1 cellular context compared by ENCODE assay signal in the genomic region with DNA sequence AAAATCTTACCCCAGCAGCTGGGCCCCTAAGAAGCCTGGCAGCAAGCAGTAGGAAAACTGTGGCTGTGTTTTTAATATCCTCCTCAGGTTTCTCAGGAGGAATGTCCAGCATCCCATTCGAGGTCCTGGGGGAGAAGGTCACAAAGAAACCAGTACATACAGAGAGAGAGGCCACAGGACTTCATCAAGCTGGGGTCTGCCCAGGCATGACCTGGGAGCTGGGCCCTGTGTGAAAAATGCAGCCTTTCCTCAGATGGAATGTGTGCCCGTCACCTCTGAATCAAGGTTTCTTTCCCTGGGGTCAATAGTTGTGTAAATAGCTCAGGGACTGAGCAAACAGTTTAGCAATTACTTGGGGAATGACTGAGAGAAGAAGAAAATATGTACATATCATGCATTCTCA.
A peak's percentile ranks its signal among the peaks of the same experiment; 100 is the strongest.
TF ChIP-seq lines count a peak whose summit lies in the region.

No MANE protein-coding gene starts in this region.

TF ChIP-seq in HepG2, 621 proteins besides CTCF, POLR2A, EP300 and RAD21 (continued from another document and continues in another):
- TF ChIP-seq, protein P1, sequence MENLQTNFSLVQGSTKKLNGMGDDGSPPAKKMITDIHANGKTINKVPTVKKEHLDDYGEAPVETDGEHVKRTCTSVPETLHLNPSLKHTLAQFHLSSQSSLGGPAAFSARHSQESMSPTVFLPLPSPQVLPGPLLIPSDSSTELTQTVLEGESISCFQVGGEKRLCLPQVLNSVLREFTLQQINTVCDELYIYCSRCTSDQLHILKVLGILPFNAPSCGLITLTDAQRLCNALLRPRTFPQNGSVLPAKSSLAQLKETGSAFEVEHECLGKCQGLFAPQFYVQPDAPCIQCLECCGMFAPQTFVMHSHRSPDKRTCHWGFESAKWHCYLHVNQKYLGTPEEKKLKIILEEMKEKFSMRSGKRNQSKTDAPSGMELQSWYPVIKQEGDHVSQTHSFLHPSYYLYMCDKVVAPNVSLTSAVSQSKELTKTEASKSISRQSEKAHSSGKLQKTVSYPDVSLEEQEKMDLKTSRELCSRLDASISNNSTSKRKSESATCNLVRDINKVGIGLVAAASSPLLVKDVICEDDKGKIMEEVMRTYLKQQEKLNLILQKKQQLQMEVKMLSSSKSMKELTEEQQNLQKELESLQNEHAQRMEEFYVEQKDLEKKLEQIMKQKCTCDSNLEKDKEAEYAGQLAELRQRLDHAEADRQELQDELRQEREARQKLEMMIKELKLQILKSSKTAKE (CRISPR knock-in tag; IDR thresholded peaks at IDR 0.05; ENCODE audit: borderline replicate concordance) = peak; percentile 75; the same call in 1 of the 2 replicates
- TF ChIP-seq, protein P2, sequence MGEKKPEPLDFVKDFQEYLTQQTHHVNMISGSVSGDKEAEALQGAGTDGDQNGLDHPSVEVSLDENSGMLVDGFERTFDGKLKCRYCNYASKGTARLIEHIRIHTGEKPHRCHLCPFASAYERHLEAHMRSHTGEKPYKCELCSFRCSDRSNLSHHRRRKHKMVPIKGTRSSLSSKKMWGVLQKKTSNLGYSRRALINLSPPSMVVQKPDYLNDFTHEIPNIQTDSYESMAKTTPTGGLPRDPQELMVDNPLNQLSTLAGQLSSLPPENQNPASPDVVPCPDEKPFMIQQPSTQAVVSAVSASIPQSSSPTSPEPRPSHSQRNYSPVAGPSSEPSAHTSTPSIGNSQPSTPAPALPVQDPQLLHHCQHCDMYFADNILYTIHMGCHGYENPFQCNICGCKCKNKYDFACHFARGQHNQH (CRISPR knock-in tag; IDR thresholded peaks at IDR 0.05) = peak; percentile 81; the same call in 1 of the 2 replicates
- TF ChIP-seq ZNF569 (CRISPR knock-in tag; IDR thresholded peaks at IDR 0.05; ENCODE audit: borderline replicate concordance) (no peak), NBN (conservative IDR thresholded peaks at IDR 0.05) (no peak), PLRG1 (conservative IDR thresholded peaks at IDR 0.05) (no peak), ZNF337 (CRISPR knock-in tag; IDR thresholded peaks at IDR 0.05; ENCODE audit: borderline replicate concordance, low read depth) (peak; percentile 79; the same call in 1 of the 2 replicates), ZFP36L1 (CRISPR knock-in tag; IDR thresholded peaks at IDR 0.05) (peak; percentile 65; the same call in 1 of the 2 replicates), SRF (IDR thresholded peaks at IDR 0.05; ENCODE audit: low read depth, low read length) (no peak), RFX1 (IDR thresholded peaks at IDR 0.05) (no peak), SOX6 (IDR thresholded peaks at IDR 0.05) (no peak), SOX6 (CRISPR knock-in tag; IDR thresholded peaks at IDR 0.05) (peak; percentile 93), NR2F1 (CRISPR knock-in tag; IDR thresholded peaks at IDR 0.05) (peak; percentile 92 to 96), ZNF672 (CRISPR knock-in tag; IDR thresholded peaks at IDR 0.05) (peak; percentile 55; the same call in 1 of the 2 replicates), HOXD1 (CRISPR knock-in tag; IDR thresholded peaks at IDR 0.05) (no peak), HNRNPH1 (optimal IDR thresholded peaks at IDR 0.05; ENCODE audit: low read depth, low read length) (no peak), ZNF441 (CRISPR knock-in tag; IDR thresholded peaks at IDR 0.05; ENCODE audit: borderline replicate concordance) (no peak), ZNF75D (CRISPR knock-in tag; IDR thresholded peaks at IDR 0.05; ENCODE audit: borderline replicate concordance) (no peak), IKZF1 (IDR thresholded peaks at IDR 0.05) (no peak), CBX1 (IDR thresholded peaks at IDR 0.05; ENCODE audit: low read depth) (no peak)
- TF ChIP-seq, protein P3, sequence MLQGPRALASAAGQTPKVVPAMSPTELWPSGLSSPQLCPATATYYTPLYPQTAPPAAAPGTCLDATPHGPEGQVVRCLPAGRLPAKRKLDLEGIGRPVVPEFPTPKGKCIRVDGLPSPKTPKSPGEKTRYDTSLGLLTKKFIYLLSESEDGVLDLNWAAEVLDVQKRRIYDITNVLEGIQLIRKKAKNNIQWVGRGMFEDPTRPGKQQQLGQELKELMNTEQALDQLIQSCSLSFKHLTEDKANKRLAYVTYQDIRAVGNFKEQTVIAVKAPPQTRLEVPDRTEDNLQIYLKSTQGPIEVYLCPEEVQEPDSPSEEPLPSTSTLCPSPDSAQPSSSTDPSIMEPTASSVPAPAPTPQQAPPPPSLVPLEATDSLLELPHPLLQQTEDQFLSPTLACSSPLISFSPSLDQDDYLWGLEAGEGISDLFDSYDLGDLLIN (CRISPR knock-in tag; IDR thresholded peaks at IDR 0.05; ENCODE audit: borderline replicate concordance) = no peak
- TF ChIP-seq, protein P4, sequence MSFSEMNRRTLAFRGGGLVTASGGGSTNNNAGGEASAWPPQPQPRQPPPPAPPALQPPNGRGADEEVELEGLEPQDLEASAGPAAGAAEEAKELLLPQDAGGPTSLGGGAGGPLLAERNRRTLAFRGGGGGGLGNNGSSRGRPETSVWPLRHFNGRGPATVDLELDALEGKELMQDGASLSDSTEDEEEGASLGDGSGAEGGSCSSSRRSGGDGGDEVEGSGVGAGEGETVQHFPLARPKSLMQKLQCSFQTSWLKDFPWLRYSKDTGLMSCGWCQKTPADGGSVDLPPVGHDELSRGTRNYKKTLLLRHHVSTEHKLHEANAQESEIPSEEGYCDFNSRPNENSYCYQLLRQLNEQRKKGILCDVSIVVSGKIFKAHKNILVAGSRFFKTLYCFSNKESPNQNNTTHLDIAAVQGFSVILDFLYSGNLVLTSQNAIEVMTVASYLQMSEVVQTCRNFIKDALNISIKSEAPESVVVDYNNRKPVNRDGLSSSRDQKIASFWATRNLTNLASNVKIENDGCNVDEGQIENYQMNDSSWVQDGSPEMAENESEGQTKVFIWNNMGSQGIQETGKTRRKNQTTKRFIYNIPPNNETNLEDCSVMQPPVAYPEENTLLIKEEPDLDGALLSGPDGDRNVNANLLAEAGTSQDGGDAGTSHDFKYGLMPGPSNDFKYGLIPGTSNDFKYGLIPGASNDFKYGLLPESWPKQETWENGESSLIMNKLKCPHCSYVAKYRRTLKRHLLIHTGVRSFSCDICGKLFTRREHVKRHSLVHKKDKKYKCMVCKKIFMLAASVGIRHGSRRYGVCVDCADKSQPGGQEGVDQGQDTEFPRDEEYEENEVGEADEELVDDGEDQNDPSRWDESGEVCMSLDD (CRISPR knock-in tag; IDR thresholded peaks at IDR 0.05; ENCODE audit: borderline replicate concordance) = peak; percentile 74; the same call in 1 of the 2 replicates
- TF ChIP-seq, protein P5, sequence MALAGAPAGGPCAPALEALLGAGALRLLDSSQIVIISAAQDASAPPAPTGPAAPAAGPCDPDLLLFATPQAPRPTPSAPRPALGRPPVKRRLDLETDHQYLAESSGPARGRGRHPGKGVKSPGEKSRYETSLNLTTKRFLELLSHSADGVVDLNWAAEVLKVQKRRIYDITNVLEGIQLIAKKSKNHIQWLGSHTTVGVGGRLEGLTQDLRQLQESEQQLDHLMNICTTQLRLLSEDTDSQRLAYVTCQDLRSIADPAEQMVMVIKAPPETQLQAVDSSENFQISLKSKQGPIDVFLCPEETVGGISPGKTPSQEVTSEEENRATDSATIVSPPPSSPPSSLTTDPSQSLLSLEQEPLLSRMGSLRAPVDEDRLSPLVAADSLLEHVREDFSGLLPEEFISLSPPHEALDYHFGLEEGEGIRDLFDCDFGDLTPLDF (CRISPR knock-in tag; IDR thresholded peaks at IDR 0.05) = no peak
- TF ChIP-seq, protein P6, sequence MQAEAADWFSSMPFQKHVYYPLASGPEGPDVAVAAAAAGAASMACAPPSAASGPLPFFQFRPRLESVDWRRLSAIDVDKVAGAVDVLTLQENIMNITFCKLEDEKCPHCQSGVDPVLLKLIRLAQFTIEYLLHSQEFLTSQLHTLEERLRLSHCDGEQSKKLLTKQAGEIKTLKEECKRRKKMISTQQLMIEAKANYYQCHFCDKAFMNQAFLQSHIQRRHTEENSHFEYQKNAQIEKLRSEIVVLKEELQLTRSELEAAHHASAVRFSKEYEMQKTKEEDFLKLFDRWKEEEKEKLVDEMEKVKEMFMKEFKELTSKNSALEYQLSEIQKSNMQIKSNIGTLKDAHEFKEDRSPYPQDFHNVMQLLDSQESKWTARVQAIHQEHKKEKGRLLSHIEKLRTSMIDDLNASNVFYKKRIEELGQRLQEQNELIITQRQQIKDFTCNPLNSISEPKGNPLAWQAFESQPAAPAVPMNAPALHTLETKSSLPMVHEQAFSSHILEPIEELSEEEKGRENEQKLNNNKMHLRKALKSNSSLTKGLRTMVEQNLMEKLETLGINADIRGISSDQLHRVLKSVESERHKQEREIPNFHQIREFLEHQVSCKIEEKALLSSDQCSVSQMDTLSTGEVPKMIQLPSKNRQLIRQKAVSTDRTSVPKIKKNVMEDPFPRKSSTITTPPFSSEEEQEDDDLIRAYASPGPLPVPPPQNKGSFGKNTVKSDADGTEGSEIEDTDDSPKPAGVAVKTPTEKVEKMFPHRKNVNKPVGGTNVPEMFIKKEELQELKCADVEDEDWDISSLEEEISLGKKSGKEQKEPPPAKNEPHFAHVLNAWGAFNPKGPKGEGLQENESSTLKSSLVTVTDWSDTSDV (CRISPR knock-in tag; IDR thresholded peaks at IDR 0.05) = no peak
- TF ChIP-seq, protein P7, sequence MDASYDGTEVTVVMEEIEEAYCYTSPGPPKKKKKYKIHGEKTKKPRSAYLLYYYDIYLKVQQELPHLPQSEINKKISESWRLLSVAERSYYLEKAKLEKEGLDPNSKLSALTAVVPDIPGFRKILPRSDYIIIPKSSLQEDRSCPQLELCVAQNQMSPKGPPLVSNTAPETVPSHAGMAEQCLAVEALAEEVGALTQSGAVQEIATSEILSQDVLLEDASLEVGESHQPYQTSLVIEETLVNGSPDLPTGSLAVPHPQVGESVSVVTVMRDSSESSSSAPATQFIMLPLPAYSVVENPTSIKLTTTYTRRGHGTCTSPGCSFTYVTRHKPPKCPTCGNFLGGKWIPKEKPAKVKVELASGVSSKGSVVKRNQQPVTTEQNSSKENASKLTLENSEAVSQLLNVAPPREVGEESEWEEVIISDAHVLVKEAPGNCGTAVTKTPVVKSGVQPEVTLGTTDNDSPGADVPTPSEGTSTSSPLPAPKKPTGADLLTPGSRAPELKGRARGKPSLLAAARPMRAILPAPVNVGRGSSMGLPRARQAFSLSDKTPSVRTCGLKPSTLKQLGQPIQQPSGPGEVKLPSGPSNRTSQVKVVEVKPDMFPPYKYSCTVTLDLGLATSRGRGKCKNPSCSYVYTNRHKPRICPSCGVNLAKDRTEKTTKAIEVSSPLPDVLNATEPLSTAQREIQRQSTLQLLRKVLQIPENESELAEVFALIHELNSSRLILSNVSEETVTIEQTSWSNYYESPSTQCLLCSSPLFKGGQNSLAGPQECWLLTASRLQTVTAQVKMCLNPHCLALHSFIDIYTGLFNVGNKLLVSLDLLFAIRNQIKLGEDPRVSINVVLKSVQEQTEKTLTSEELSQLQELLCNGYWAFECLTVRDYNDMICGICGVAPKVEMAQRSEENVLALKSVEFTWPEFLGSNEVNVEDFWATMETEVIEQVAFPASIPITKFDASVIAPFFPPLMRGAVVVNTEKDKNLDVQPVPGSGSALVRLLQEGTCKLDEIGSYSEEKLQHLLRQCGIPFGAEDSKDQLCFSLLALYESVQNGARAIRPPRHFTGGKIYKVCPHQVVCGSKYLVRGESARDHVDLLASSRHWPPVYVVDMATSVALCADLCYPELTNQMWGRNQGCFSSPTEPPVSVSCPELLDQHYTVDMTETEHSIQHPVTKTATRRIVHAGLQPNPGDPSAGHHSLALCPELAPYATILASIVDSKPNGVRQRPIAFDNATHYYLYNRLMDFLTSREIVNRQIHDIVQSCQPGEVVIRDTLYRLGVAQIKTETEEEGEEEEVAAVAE (CRISPR knock-in tag; IDR thresholded peaks at IDR 0.05; ENCODE audit: borderline replicate concordance) = peak; percentile 80; the same call in 1 of the 2 replicates
- TF ChIP-seq, protein P8, sequence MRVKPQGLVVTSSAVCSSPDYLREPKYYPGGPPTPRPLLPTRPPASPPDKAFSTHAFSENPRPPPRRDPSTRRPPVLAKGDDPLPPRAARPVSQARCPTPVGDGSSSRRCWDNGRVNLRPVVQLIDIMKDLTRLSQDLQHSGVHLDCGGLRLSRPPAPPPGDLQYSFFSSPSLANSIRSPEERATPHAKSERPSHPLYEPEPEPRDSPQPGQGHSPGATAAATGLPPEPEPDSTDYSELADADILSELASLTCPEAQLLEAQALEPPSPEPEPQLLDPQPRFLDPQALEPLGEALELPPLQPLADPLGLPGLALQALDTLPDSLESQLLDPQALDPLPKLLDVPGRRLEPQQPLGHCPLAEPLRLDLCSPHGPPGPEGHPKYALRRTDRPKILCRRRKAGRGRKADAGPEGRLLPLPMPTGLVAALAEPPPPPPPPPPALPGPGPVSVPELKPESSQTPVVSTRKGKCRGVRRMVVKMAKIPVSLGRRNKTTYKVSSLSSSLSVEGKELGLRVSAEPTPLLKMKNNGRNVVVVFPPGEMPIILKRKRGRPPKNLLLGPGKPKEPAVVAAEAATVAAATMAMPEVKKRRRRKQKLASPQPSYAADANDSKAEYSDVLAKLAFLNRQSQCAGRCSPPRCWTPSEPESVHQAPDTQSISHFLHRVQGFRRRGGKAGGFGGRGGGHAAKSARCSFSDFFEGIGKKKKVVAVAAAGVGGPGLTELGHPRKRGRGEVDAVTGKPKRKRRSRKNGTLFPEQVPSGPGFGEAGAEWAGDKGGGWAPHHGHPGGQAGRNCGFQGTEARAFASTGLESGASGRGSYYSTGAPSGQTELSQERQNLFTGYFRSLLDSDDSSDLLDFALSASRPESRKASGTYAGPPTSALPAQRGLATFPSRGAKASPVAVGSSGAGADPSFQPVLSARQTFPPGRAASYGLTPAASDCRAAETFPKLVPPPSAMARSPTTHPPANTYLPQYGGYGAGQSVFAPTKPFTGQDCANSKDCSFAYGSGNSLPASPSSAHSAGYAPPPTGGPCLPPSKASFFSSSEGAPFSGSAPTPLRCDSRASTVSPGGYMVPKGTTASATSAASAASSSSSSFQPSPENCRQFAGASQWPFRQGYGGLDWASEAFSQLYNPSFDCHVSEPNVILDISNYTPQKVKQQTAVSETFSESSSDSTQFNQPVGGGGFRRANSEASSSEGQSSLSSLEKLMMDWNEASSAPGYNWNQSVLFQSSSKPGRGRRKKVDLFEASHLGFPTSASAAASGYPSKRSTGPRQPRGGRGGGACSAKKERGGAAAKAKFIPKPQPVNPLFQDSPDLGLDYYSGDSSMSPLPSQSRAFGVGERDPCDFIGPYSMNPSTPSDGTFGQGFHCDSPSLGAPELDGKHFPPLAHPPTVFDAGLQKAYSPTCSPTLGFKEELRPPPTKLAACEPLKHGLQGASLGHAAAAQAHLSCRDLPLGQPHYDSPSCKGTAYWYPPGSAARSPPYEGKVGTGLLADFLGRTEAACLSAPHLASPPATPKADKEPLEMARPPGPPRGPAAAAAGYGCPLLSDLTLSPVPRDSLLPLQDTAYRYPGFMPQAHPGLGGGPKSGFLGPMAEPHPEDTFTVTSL (CRISPR knock-in tag; IDR thresholded peaks at IDR 0.05; ENCODE audit: borderline replicate concordance) = peak; percentile 95
- TF ChIP-seq, protein P9, sequence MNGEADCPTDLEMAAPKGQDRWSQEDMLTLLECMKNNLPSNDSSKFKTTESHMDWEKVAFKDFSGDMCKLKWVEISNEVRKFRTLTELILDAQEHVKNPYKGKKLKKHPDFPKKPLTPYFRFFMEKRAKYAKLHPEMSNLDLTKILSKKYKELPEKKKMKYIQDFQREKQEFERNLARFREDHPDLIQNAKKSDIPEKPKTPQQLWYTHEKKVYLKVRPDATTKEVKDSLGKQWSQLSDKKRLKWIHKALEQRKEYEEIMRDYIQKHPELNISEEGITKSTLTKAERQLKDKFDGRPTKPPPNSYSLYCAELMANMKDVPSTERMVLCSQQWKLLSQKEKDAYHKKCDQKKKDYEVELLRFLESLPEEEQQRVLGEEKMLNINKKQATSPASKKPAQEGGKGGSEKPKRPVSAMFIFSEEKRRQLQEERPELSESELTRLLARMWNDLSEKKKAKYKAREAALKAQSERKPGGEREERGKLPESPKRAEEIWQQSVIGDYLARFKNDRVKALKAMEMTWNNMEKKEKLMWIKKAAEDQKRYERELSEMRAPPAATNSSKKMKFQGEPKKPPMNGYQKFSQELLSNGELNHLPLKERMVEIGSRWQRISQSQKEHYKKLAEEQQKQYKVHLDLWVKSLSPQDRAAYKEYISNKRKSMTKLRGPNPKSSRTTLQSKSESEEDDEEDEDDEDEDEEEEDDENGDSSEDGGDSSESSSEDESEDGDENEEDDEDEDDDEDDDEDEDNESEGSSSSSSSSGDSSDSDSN (CRISPR knock-in tag; IDR thresholded peaks at IDR 0.05) = peak; percentile 23; the same call in 1 of the 2 replicates
